In the genomic region with DNA sequence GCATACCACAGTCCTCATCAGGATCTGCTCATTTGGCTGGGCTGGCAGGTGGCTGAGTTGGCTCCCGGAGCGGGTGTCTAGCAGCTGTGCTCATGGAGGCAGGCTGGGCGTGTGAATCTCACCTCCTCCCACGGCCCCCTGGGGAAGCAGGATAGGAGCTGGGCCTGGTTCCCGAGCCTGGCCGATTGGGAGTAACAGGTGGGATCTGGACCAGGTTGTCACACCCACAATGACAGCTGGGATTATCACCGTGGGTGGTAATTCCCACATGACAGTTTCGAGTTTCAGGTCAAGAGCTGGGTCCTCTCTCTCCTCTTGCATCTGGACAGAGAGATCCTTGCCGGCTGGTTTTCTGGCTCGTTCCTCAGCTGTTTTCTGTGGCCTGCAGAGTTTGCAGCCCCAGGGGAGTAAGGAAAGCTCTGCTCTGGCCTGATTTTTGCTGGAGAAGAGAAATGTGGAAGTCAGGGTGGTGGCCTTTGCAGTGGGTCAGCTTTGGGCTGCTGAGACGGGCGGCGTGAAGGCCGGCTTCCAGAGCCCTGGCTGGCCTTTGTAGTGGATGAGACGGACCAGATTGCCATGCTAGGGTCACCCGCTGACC, we compare ENCODE assay signal across 8 cellular contexts. TPM values are rescaled to one million over a fixed set of nuclear protein-coding genes. Genes with fewer than 3 reads are reported as not detected.
DNase-seq lines count a peak whose midpoint lies in the region; ATAC-seq lines count a peak whose summit lies in the region.

No MANE protein-coding gene starts in this region.

- intact Hi-C loops in cardiac septum (cut with DNase I): no loop called here

- DNase-seq in NCI-H1417 (lab: John Stamatoyannopoulos, UW): peak; percentile 55 to 95 (median 83)
- DNase-seq in NCI-H1417 treated with DMSO at 0.1 percent for 48 hours (lab: John Stamatoyannopoulos, UW): no peak
- peak; percentile 80 for DNase-seq in SHP77 (lab: John Stamatoyannopoulos, UW)
- peak; percentile 83 for DNase-seq in cardiac septum (ENCODE audit: low spot score)
- no peak for DNase-seq in stimulated activated naive B cell treated with anti-CD40 and anti-IgM and Interleukin-4, amounts not matched to agents 10 μg/mL and 1 μg/mL and 100 μg/mL, for 72 hours
- no peak for DNase-seq in islet precursor cell
- no peak for DNase-seq in activated CD8-positive, alpha-beta memory T cell treated with anti-CD3 and anti-CD28 coated beads for 24 hours

- H3K4me1 Mint-ChIP-seq in stimulated activated naive B cell treated with anti-CD40 and anti-IgM and Interleukin-4, amounts not matched to agents 10 μg/mL and 1 μg/mL and 100 μg/mL, for 72 hours: peaks cover 47 to 76% of the 10 kb centered on the region in 2 donors

- peaks cover 3 to 8% of the 10 kb centered on the region in 2 donors for H3K36me3 Mint-ChIP-seq in stimulated activated naive B cell treated with anti-CD40 and anti-IgM and Interleukin-4, amounts not matched to agents 10 μg/mL and 1 μg/mL and 100 μg/mL, for 72 hours

- H3K9me3 Mint-ChIP-seq in stimulated activated naive B cell treated with anti-CD40 and anti-IgM and Interleukin-4, amounts not matched to agents 10 μg/mL and 1 μg/mL and 100 μg/mL, for 72 hours: peaks cover 0 to 2% of the 10 kb centered on the region in 2 donors

- H3K27ac Mint-ChIP-seq in stimulated activated naive B cell treated with anti-CD40 and anti-IgM and Interleukin-4, amounts not matched to agents 10 μg/mL and 1 μg/mL and 100 μg/mL, for 72 hours: peak overlapping the region; percentile 37

- no peak for ATAC-seq in stimulated activated naive B cell treated with anti-CD40 and anti-IgM and Interleukin-4, amounts not matched to agents 10 μg/mL and 1 μg/mL and 100 μg/mL, for 72 hours (replicated peaks)
- no peak for ATAC-seq in GM19324 (IDR thresholded peaks at IDR 0.05; ENCODE audit: low FRiP score, unreplicated experiment)

- H3K27me3 Mint-ChIP-seq in stimulated activated naive B cell treated with anti-CD40 and anti-IgM and Interleukin-4, amounts not matched to agents 10 μg/mL and 1 μg/mL and 100 μg/mL, for 72 hours: no peaks in the 10 kb centered on the region

- no peak overlapping the region for H3K4me3 Mint-ChIP-seq in stimulated activated naive B cell treated with anti-CD40 and anti-IgM and Interleukin-4, amounts not matched to agents 10 μg/mL and 1 μg/mL and 100 μg/mL, for 72 hours

RNA-seq across cellular contexts. Expression of gene BCR, which starts 57.0 kb away (rescaled TPM):
- 24.3 TPM for total RNA-seq in cardiac septum

Comparison
In these comparisons a context has a peak if more than half of its experiments do, and no peak if none do; other contexts are left out.
1. DNase-seq: peak in NCI-H1417 (3 of 3), SHP77 (2 of 2) and cardiac septum (single experiment); none in NCI-H1417 treated with DMSO at 0.1 percent for 48 hours (single experiment), stimulated activated naive B cell treated with anti-CD40 and anti-IgM and Interleukin-4, amounts not matched to agents 10 μg/mL and 1 μg/mL and 100 μg/mL, for 72 hours (single experiment), islet precursor cell (single experiment) and activated CD8-positive, alpha-beta memory T cell treated with anti-CD3 and anti-CD28 coated beads for 24 hours (single experiment).